In the genomic region with DNA sequence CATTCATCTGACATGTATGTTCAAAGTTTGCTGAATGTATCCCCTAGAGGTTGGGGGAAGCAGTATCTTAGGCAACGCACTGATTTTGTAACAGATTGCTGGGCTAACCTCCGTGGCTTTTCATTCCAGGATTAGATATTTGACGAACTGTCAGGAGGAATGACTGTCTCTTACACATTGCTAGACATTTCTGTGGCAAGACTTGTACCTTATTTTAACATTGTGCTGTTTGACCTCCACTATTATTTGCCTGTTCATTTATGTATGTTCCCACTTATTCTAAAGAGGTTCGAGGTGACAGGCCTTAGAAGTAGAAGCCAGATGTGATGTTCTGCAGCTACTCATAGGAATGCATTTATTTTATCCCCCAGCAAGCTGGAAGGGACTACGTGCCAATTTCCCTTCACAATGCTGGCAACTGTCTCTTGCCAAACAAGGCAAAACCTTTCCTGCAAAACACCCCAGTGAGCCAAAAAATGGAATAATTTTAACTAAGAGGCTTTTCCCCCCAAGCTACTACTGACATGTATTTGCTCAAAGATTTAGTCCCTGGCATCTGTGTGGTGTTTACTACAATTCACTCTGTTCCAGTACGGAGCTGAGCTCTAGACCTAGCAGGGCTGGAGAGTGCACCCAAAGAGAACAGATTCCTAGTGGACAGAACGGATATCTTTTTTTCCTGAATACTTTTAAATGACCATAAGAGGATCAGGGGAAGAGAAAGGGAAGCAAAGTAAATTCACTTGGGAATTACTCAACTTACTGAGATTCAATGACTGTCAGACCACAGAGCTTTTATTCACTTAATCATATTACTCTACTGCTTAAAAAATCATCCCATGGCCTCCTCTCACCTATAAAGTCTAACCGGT, we compare ENCODE assay signal across 13 cellular contexts.
DNase-seq lines count a peak whose midpoint lies in the region; ATAC-seq and TF ChIP-seq lines count a peak whose summit lies in the region.
"Had no signal": no experiment of that assay in that cellular context is flagged by ENCODE, and none has a peak within 500 bp of the region (broad histone marks: within the 10 kb centered on the region; RNA-seq: fewer than 3 reads in every experiment).

No MANE protein-coding gene starts in this region.

- no peak overlapping the region for H3K4me2 ChIP-seq in mesenchymal stem cell (ENCODE audit: low read length, poor library complexity, severe bottlenecking)

- no peaks in the 10 kb centered on the region for H3K9me3 Mint-ChIP-seq in MCF 10A (ENCODE audit: unreplicated experiment)
- H3K9me3 Mint-ChIP-seq: activated naive CD8-positive, alpha-beta T cell treated with anti-CD3 and anti-CD28 coated beads, Interleukin-2, amount 50 U/mL, for 24 hours had no signal

- no peak overlapping the region for H4K8ac ChIP-seq in mesenchymal stem cell (ENCODE audit: low read length)

- H3K4me1 Mint-ChIP-seq in MCF 10A (ENCODE audit: insufficient read depth, unreplicated experiment), result peaks cover 20% of the 10 kb centered on the region

- H2AFZ ChIP-seq in mesenchymal stem cell (ENCODE audit: low read depth, low read length), result no peak overlapping the region

- H3K27me3 ChIP-seq in breast epithelium (no peaks in the 10 kb centered on the region), mesenchymal stem cell (ENCODE audit: control insufficient read depth in 1 of 2, insufficient read depth in 1 of 2, low read length in 2 of 2) (no peaks in the 10 kb centered on the region), upper lobe of right lung (no peaks in the 10 kb centered on the region), vagina (no peaks in the 10 kb centered on the region)

- no peak overlapping the region for H3K14ac ChIP-seq in mesenchymal stem cell (ENCODE audit: low read length in 2 of 2)

- H3K4ac ChIP-seq in mesenchymal stem cell (ENCODE audit: low read depth in 1 of 2, low read length in 2 of 2), result no peak overlapping the region

- no peak overlapping the region for H3K4me3 ChIP-seq in breast epithelium
- peak overlapping the region in 1 of 2 donors; percentile 8 for H3K4me3 ChIP-seq in cardiac fibroblast (replicated peaks in 1 of 2; ENCODE audit: low read depth in 2 of 2, low read length in 2 of 2)
- H3K4me3 ChIP-seq in mesenchymal stem cell (ENCODE audit: insufficient read depth in 1 of 2, low read depth in 1 of 2, low read length in 2 of 2), result no peak overlapping the region
- no peak overlapping the region for H3K4me3 ChIP-seq in upper lobe of right lung
- H3K4me3 ChIP-seq in vagina, result no peak overlapping the region
- H3K4me3 ChIP-seq: skin epidermis, thoracic aorta had no signal

- no peaks in the 10 kb centered on the region for H3K27me3 Mint-ChIP-seq in MCF 10A (ENCODE audit: insufficient read depth, unreplicated experiment)
- H3K27me3 Mint-ChIP-seq: activated naive CD8-positive, alpha-beta T cell treated with anti-CD3 and anti-CD28 coated beads, Interleukin-2, amount 50 U/mL, for 24 hours had no signal

- peak overlapping the region in 1 of 2 experiments; percentile 18 for H3K18ac ChIP-seq in mesenchymal stem cell (ENCODE audit: low read depth in 1 of 2, low read length in 2 of 2)

- H3K9ac ChIP-seq in mesenchymal stem cell (ENCODE audit: low read length), result peak overlapping the region; percentile 37

- peak overlapping the region; percentile 88 for H4K91ac ChIP-seq in mesenchymal stem cell (ENCODE audit: low read length)

- 72% methylated on average over 5 of the region's 8 CpGs for WGBS in mesenchymal stem cell

- H3K9me3 ChIP-seq in breast epithelium, result no peaks in the 10 kb centered on the region
- no peaks in the 10 kb centered on the region for H3K9me3 ChIP-seq in mesenchymal stem cell (ENCODE audit: control insufficient read depth, low read length)
- H3K9me3 ChIP-seq in upper lobe of right lung, result no peaks in the 10 kb centered on the region
- no peaks in the 10 kb centered on the region for H3K9me3 ChIP-seq in vagina
- H3K9me3 ChIP-seq: thoracic aorta had no signal

- H3K4me3 Mint-ChIP-seq in MCF 10A (ENCODE audit: unreplicated experiment), result no peak overlapping the region
- H3K4me3 Mint-ChIP-seq: activated naive CD8-positive, alpha-beta T cell treated with anti-CD3 and anti-CD28 coated beads, Interleukin-2, amount 50 U/mL, for 24 hours had no signal

- POLR2A ChIA-PET in MCF 10A (lab: Yijun Ruan, JAX), result interaction anchor here (0.7 kb wide), 1 partner anchor 73 kb away, joined by 4 read pairs; no protein-coding TSS in a partner anchor

- no peaks in the 10 kb centered on the region for H3K79me1 ChIP-seq in mesenchymal stem cell (replicated peaks; ENCODE audit: low read length, poor library complexity, severe bottlenecking)

- no TSS peak for BruUV-seq in MCF 10A (replicated peaks; lab: Mats Ljungman, UMichigan)

- H3K4me1 ChIP-seq in breast epithelium, result no peaks in the 10 kb centered on the region
- H3K4me1 ChIP-seq in mesenchymal stem cell (ENCODE audit: control insufficient read depth, insufficient read depth, low read depth, low read length), result peaks cover 9% of the 10 kb centered on the region
- H3K4me1 ChIP-seq in upper lobe of right lung, result peaks cover 13% of the 10 kb centered on the region
- no peaks in the 10 kb centered on the region for H3K4me1 ChIP-seq in vagina

- no peak overlapping the region for H2BK120ac ChIP-seq in mesenchymal stem cell (ENCODE audit: low read depth, low read length)

- H3K36me3 ChIP-seq in breast epithelium, result no peaks in the 10 kb centered on the region
- peaks cover 8 to 10% of the 10 kb centered on the region in 2 experiments for H3K36me3 ChIP-seq in mesenchymal stem cell (ENCODE audit: control insufficient read depth in 1 of 2, insufficient read depth in 2 of 2, low read depth in 1 of 2, low read length in 2 of 2)
- H3K36me3 ChIP-seq in upper lobe of right lung, result peaks cover 9% of the 10 kb centered on the region
- H3K36me3 ChIP-seq in vagina, result no peaks in the 10 kb centered on the region
- H3K36me3 ChIP-seq: thoracic aorta had no signal

- no peak overlapping the region for H2BK5ac ChIP-seq in mesenchymal stem cell (ENCODE audit: low read depth, low read length, poor library complexity, severe bottlenecking)

- intact Hi-C loops in MCF 10A (cut with micrococcal nuclease) (no loop called here), breast epithelium (cut with DNase I; ENCODE audit: low total_unique reads) (no loop called here), upper lobe of right lung (cut with DNase I) (no loop called here), vagina (cut with DNase I) (no loop called here)

- TF ChIP-seq CTCF in MCF 10A (IDR thresholded peaks at IDR 0.05; ENCODE audit: unreplicated experiment) (no peak), breast epithelium (IDR thresholded peaks at IDR 0.05) (peak in 1 of 3 donors; percentile 17), cardiac fibroblast (IDR thresholded peaks at IDR 0.05; ENCODE audit: low read depth, low read length) (peak; percentile 10), upper lobe of right lung (IDR thresholded peaks at IDR 0.05) (no peak), vagina (IDR thresholded peaks at IDR 0.05) (no peak)

- peak overlapping the region in 1 of 2 donors; percentile 19 for H3K27ac ChIP-seq in breast epithelium
- H3K27ac ChIP-seq in mesenchymal stem cell (ENCODE audit: low read length, poor library complexity, severe bottlenecking), result no peak overlapping the region
- peak overlapping the region; percentile 26 for H3K27ac ChIP-seq in upper lobe of right lung
- H3K27ac ChIP-seq in vagina, result no peak overlapping the region
- H3K27ac ChIP-seq: thoracic aorta had no signal

- H2AK5ac ChIP-seq in mesenchymal stem cell (ENCODE audit: low read length, severe bottlenecking), result no peak overlapping the region

- peak overlapping the region in 1 of 2 experiments; percentile 73 for H2BK12ac ChIP-seq in mesenchymal stem cell (ENCODE audit: low read length in 2 of 2)

- H3K36me3 Mint-ChIP-seq in MCF 10A (ENCODE audit: insufficient read depth, unreplicated experiment), result no peaks in the 10 kb centered on the region

- H3K27ac Mint-ChIP-seq in MCF 10A (ENCODE audit: low read depth, unreplicated experiment), result no peak overlapping the region
- H3K27ac Mint-ChIP-seq: activated naive CD8-positive, alpha-beta T cell treated with anti-CD3 and anti-CD28 coated beads, Interleukin-2, amount 50 U/mL, for 24 hours had no signal

- no peak overlapping the region for H3K23ac ChIP-seq in mesenchymal stem cell (ENCODE audit: low read length in 2 of 2)

- H2BK15ac ChIP-seq in mesenchymal stem cell (ENCODE audit: low read depth, poor library complexity, severe bottlenecking), result no peak overlapping the region

- DNase-seq in MCF 10A (ENCODE audit: unreplicated experiment) (peak; percentile 50), breast epithelium (ENCODE audit: low spot score in 2 of 2) (no peak), cardiac fibroblast (ENCODE audit: low read depth in 2 of 2) (peak; percentile 90 to 97), mesenchymal stem cell (peak; percentile 59), upper lobe of right lung (no peak), globus pallidus (ENCODE audit: low spot score) (no peak), vagina (ENCODE audit: extremely low spot score in 2 of 2) (no peak), NCI-H1092 treated with DMSO at 0.1 percent for 48 hours (lab: John Stamatoyannopoulos, UW) (no peak)
- DNase-seq: activated naive CD8-positive, alpha-beta T cell treated with anti-CD3 and anti-CD28 coated beads, Interleukin-2, amount 50 U/mL, for 24 hours; DMS53; H7 had no signal

- CTCF ChIA-PET in MCF 10A (lab: Yijun Ruan, JAX), result interaction anchor here (0.6 to 1.6 kb wide), 4 partner anchors 8 to 705 kb away, joined by 3 to 4 read pairs (median 4); no protein-coding TSS in a partner anchor

- TF ChIP-seq POLR2A in breast epithelium (IDR thresholded peaks at IDR 0.05), result no peak
- TF ChIP-seq POLR2A in vagina (IDR thresholded peaks at IDR 0.05), result no peak

- peak; percentile 36 for ATAC-seq in upper lobe of right lung

Comparison
In these comparisons a context has a peak if more than half of its experiments do, and no peak if none do; other contexts are left out.
1. DNase-seq: peak in MCF 10A (single experiment), cardiac fibroblast (2 of 2) and mesenchymal stem cell (single experiment); none in breast epithelium (0 of 2), upper lobe of right lung (single experiment), globus pallidus (single experiment), vagina (0 of 2) and NCI-H1092 treated with DMSO at 0.1 percent for 48 hours (single experiment).